ENCODE assay signal across 17 cellular contexts in genomic region chr18:42765225-42765624, GRCh38.
DNase-seq lines count a peak whose midpoint lies in the region; ATAC-seq and TF ChIP-seq lines count a peak whose summit lies in the region.
"Had no signal": no experiment of that assay in that cellular context is flagged by ENCODE, and none has a peak within 500 bp of the region (broad histone marks: within the 10 kb centered on the region; RNA-seq: fewer than 3 reads in every experiment).

No MANE protein-coding gene starts in this region.

- H3K9me3 Mint-ChIP-seq in endodermal cell (peaks cover 27% of the 10 kb centered on the region), glutamatergic neuron (ENCODE audit: unreplicated experiment) (no peaks in the 10 kb centered on the region)

- no peak for TF ChIP-seq CTCF in C4-2B (conservative IDR thresholded peaks at IDR 0.05)
- TF ChIP-seq CTCF in LNCaP clone FGC (IDR thresholded peaks at IDR 0.05; ENCODE audit: control insufficient read depth, extremely low read depth, insufficient read depth) = no peak
- no peak for TF ChIP-seq CTCF in endodermal cell (conservative IDR thresholded peaks at IDR 0.05)
- TF ChIP-seq CTCF in heart left ventricle (IDR thresholded peaks at IDR 0.05) = no peak
- no peak for TF ChIP-seq CTCF in glutamatergic neuron (IDR thresholded peaks at IDR 0.05; ENCODE audit: partially characterized antibody, unreplicated experiment)

- H3K27me3 Mint-ChIP-seq in endodermal cell (ENCODE audit: insufficient read depth) (peaks cover 2% of the 10 kb centered on the region), glutamatergic neuron (ENCODE audit: unreplicated experiment) (peaks cover 2% of the 10 kb centered on the region)
- H3K27me3 Mint-ChIP-seq: CD8-positive, alpha-beta memory T cell had no signal

- ATAC-seq in SK-N-SH treated with all-trans-retinoic acid at 6 μM for 48 hours = no peak
- ATAC-seq in heart left ventricle = no peak
- ATAC-seq in GM18861 (IDR thresholded peaks at IDR 0.05; ENCODE audit: unreplicated experiment) = no peak

- H3K9ac ChIP-seq in endodermal cell (ENCODE audit: extremely low read depth, low read length, poor library complexity, severe bottlenecking) = no peak overlapping the region
- H3K9ac ChIP-seq: BLaER1 had no signal

- H3K27ac ChIP-seq in C4-2B = peak overlapping the region; percentile 36; the same call in 1 of the 2 replicates
- H3K27ac ChIP-seq in endodermal cell (ENCODE audit: low read depth, low read length) = no peak overlapping the region
- no peak overlapping the region for H3K27ac ChIP-seq in heart left ventricle
- H3K27ac ChIP-seq: BLaER1 had no signal

- WGBS in endodermal cell (ENCODE audit: insufficient coverage in 1 of 2, insufficient read length in 1 of 2), 2 experiments = 20 to 48% methylated on average over 1 of the region's 1 CpG
- 32 to 46% (median 36%) methylated on average over 1 of the region's 1 CpG for WGBS in heart left ventricle, 4 donors

- H3K9me3 ChIP-seq in endodermal cell (ENCODE audit: control insufficient read depth, low read length) (peaks cover 27% of the 10 kb centered on the region), heart left ventricle (no peaks in the 10 kb centered on the region)
- H3K9me3 ChIP-seq: BLaER1 had no signal

- TF ChIP-seq POLR2A in heart left ventricle (IDR thresholded peaks at IDR 0.05) = no peak

- H3K4me3 Mint-ChIP-seq in endodermal cell (no peak overlapping the region), glutamatergic neuron (ENCODE audit: unreplicated experiment) (no peak overlapping the region)
- H3K4me3 Mint-ChIP-seq: CD8-positive, alpha-beta memory T cell had no signal

- H3K4me1 ChIP-seq in endodermal cell (ENCODE audit: control insufficient read depth, insufficient read depth, low read length) (no peaks in the 10 kb centered on the region), heart left ventricle (no peaks in the 10 kb centered on the region)
- H3K4me1 ChIP-seq: BLaER1 had no signal

- H3K4me3 ChIP-seq in LNCaP clone FGC (ENCODE audit: low read depth, low read length) (no peak overlapping the region), endodermal cell (ENCODE audit: low read length) (no peak overlapping the region), heart left ventricle (no peak overlapping the region)
- H3K4me3 ChIP-seq: BLaER1 had no signal

- H3K36me3 ChIP-seq in endodermal cell (ENCODE audit: control insufficient read depth, insufficient read depth, low read length) (no peaks in the 10 kb centered on the region), heart left ventricle (no peaks in the 10 kb centered on the region)
- H3K36me3 ChIP-seq: BLaER1 had no signal

- DNase-seq in LNCaP clone FGC (ENCODE audit: low read depth) (peak; percentile 86), NCI-H748 (lab: John Stamatoyannopoulos, UW; ENCODE audit: unreplicated experiment) (peak; percentile 44), endodermal cell (no peak), heart left ventricle (no peak), glutamatergic neuron (no peak)
- DNase-seq: CD8-positive, alpha-beta memory T cell; DMS79; H7; NCI-H1105 treated with DMSO at 0.1 percent for 48 hours; NCI-H187 treated with DMSO at 0.1 percent for 48 hours; NCI-H2227 treated with DMSO at 0.1 percent for 48 hours; NCI-H526; Right ventricle myocardium superior had no signal

- intact Hi-C loops in heart left ventricle (cut with DNase I) = no loop called here

- H3K27me3 ChIP-seq in endodermal cell (ENCODE audit: control insufficient read depth, insufficient read depth, low read length, poor library complexity, severe bottlenecking) = no peaks in the 10 kb centered on the region
- no peaks in the 10 kb centered on the region for H3K27me3 ChIP-seq in heart left ventricle
- H3K27me3 ChIP-seq: BLaER1 had no signal

- H3K36me3 Mint-ChIP-seq in endodermal cell (ENCODE audit: low read depth) (peaks cover 11% of the 10 kb centered on the region), glutamatergic neuron (ENCODE audit: unreplicated experiment) (no peaks in the 10 kb centered on the region)
- H3K36me3 Mint-ChIP-seq: CD8-positive, alpha-beta memory T cell had no signal

- peak overlapping the region; percentile 64 for H3K27ac Mint-ChIP-seq in endodermal cell
- no peak overlapping the region for H3K27ac Mint-ChIP-seq in glutamatergic neuron (ENCODE audit: unreplicated experiment)
- H3K27ac Mint-ChIP-seq: CD8-positive, alpha-beta memory T cell had no signal

- H3K4me1 Mint-ChIP-seq in endodermal cell (peaks cover 27% of the 10 kb centered on the region), glutamatergic neuron (ENCODE audit: low read depth, unreplicated experiment) (no peaks in the 10 kb centered on the region)
- H3K4me1 Mint-ChIP-seq: CD8-positive, alpha-beta memory T cell had no signal

TF ChIP-seq in SK-N-SH treated with all-trans-retinoic acid at 6 μM for 48 hours, 23 proteins besides CTCF, POLR2A, EP300 and RAD21:
- no peak for TF ChIP-seq CSRNP3 (CRISPR knock-in tag; IDR thresholded peaks at IDR 0.05)
- no peak for TF ChIP-seq TSHZ2 (CRISPR knock-in tag; IDR thresholded peaks at IDR 0.05)
- no peak for TF ChIP-seq ARNTL (CRISPR knock-in tag; IDR thresholded peaks at IDR 0.05; ENCODE audit: borderline replicate concordance, low read depth)
- TF ChIP-seq ZFP3 (CRISPR knock-in tag; IDR thresholded peaks at IDR 0.05) = no peak

Comparison
In these comparisons a context has a peak if more than half of its experiments do, and no peak if none do; other contexts are left out.
1. DNase-seq: peak in LNCaP clone FGC (single experiment) and NCI-H748 (single experiment); none in endodermal cell (single experiment), heart left ventricle (0 of 5) and glutamatergic neuron (single experiment).